1 cellular context compared by ENCODE assay signal in the genomic region with DNA sequence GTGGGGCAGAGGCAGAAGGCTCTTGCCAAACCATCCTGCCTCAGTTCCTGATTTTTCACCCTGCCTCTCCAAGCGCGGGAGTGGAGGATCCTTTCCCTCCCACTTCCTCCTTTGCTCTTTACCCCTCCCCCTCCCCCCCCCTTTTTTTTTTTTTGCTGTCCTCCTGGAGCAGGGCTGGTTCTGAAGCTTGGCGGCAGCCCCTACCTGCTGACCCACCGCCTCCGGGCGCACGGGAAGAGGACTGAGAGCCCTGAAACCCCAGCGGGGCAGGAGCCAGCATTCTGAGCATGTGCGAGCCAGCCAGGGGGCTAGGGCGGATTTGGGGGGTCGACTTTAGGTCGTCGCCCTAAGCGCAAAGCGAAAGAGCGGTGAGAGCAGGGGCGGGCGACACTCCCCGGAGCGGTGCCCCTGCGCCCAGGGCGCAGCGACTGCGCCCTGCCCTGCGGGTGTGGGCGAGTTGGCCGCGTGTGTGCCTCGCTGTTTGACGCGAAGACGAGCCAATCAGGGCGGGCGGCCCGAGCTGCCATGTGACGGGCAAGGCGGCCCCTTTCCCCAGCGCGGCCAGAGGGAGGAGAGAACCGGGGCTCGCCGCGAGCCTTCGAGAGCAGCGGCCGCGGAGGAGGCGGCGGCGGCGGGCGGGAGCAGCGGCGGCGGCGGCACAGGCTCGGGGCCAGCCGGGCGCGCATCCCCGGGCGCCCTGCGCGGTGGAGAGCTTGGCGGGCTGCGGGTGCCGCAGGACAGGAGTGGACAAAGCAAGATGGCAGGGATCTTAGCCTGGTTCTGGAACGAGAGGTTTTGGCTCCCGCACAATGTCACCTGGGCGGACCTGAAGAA.
TF ChIP-seq lines count a peak whose summit lies in the region.

Gene CERS6, plus strand, starts transcription at position 581 of the 834 bp plus-strand sequence. Its CDS starts 177 bp downstream, at position 758.

TF ChIP-seq in K562, 482 proteins besides CTCF, POLR2A, EP300 and RAD21 (continued from another document and continues in another):
- TF ChIP-seq, protein P1, sequence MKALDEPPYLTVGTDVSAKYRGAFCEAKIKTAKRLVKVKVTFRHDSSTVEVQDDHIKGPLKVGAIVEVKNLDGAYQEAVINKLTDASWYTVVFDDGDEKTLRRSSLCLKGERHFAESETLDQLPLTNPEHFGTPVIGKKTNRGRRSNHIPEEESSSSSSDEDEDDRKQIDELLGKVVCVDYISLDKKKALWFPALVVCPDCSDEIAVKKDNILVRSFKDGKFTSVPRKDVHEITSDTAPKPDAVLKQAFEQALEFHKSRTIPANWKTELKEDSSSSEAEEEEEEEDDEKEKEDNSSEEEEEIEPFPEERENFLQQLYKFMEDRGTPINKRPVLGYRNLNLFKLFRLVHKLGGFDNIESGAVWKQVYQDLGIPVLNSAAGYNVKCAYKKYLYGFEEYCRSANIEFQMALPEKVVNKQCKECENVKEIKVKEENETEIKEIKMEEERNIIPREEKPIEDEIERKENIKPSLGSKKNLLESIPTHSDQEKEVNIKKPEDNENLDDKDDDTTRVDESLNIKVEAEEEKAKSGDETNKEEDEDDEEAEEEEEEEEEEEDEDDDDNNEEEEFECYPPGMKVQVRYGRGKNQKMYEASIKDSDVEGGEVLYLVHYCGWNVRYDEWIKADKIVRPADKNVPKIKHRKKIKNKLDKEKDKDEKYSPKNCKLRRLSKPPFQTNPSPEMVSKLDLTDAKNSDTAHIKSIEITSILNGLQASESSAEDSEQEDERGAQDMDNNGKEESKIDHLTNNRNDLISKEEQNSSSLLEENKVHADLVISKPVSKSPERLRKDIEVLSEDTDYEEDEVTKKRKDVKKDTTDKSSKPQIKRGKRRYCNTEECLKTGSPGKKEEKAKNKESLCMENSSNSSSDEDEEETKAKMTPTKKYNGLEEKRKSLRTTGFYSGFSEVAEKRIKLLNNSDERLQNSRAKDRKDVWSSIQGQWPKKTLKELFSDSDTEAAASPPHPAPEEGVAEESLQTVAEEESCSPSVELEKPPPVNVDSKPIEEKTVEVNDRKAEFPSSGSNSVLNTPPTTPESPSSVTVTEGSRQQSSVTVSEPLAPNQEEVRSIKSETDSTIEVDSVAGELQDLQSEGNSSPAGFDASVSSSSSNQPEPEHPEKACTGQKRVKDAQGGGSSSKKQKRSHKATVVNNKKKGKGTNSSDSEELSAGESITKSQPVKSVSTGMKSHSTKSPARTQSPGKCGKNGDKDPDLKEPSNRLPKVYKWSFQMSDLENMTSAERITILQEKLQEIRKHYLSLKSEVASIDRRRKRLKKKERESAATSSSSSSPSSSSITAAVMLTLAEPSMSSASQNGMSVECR (CRISPR knock-in tag; IDR thresholded peaks at IDR 0.05) = peak; percentile 84
- TF ChIP-seq ZKSCAN1 (IDR thresholded peaks at IDR 0.05; ENCODE audit: low read depth, low read length) = 0 out of 2 replicates have a peak, but pooled peaks have one; percentile 18
- TF ChIP-seq TBL1XR1 (IDR thresholded peaks at IDR 0.05; ENCODE audit: low read length in 2 of 2) = 0 out of 4 replicates have a peak, but pooled peaks of 1 of the 2 experiments have one; percentile 12
- peak; percentile 50; the same call in 1 of the 2 replicates for TF ChIP-seq BHLHE40 (IDR thresholded peaks at IDR 0.05; ENCODE audit: low read length)
- TF ChIP-seq ZNF583 (CRISPR knock-in tag; IDR thresholded peaks at IDR 0.05) = no peak
- TF ChIP-seq, protein P2, sequence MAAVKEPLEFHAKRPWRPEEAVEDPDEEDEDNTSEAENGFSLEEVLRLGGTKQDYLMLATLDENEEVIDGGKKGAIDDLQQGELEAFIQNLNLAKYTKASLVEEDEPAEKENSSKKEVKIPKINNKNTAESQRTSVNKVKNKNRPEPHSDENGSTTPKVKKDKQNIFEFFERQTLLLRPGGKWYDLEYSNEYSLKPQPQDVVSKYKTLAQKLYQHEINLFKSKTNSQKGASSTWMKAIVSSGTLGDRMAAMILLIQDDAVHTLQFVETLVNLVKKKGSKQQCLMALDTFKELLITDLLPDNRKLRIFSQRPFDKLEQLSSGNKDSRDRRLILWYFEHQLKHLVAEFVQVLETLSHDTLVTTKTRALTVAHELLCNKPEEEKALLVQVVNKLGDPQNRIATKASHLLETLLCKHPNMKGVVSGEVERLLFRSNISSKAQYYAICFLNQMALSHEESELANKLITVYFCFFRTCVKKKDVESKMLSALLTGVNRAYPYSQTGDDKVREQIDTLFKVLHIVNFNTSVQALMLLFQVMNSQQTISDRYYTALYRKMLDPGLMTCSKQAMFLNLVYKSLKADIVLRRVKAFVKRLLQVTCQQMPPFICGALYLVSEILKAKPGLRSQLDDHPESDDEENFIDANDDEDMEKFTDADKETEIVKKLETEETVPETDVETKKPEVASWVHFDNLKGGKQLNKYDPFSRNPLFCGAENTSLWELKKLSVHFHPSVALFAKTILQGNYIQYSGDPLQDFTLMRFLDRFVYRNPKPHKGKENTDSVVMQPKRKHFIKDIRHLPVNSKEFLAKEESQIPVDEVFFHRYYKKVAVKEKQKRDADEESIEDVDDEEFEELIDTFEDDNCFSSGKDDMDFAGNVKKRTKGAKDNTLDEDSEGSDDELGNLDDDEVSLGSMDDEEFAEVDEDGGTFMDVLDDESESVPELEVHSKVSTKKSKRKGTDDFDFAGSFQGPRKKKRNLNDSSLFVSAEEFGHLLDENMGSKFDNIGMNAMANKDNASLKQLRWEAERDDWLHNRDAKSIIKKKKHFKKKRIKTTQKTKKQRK (IDR thresholded peaks at IDR 0.05; ENCODE audit: borderline replicate concordance, low read depth, low read length) = no peak
- no peak for TF ChIP-seq NELFE (IDR thresholded peaks at IDR 0.05; ENCODE audit: insufficient read depth, insufficient read length)
- peak; percentile 36 for TF ChIP-seq FOS (IDR thresholded peaks at IDR 0.05; ENCODE audit: extremely low read depth, insufficient read length)
- TF ChIP-seq, protein P3, sequence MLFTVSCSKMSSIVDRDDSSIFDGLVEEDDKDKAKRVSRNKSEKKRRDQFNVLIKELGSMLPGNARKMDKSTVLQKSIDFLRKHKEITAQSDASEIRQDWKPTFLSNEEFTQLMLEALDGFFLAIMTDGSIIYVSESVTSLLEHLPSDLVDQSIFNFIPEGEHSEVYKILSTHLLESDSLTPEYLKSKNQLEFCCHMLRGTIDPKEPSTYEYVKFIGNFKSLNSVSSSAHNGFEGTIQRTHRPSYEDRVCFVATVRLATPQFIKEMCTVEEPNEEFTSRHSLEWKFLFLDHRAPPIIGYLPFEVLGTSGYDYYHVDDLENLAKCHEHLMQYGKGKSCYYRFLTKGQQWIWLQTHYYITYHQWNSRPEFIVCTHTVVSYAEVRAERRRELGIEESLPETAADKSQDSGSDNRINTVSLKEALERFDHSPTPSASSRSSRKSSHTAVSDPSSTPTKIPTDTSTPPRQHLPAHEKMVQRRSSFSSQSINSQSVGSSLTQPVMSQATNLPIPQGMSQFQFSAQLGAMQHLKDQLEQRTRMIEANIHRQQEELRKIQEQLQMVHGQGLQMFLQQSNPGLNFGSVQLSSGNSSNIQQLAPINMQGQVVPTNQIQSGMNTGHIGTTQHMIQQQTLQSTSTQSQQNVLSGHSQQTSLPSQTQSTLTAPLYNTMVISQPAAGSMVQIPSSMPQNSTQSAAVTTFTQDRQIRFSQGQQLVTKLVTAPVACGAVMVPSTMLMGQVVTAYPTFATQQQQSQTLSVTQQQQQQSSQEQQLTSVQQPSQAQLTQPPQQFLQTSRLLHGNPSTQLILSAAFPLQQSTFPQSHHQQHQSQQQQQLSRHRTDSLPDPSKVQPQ (CRISPR knock-in tag; IDR thresholded peaks at IDR 0.05; ENCODE audit: borderline replicate concordance) = no peak
- TF ChIP-seq TEAD4 (IDR thresholded peaks at IDR 0.05; ENCODE audit: low read length) = no peak
- peak; percentile 85; the same call in 1 of the 2 replicates for TF ChIP-seq TEAD4 (CRISPR knock-in tag; IDR thresholded peaks at IDR 0.05; ENCODE audit: borderline replicate concordance)
- TF ChIP-seq FOXM1 (IDR thresholded peaks at IDR 0.05; ENCODE audit: low read depth) = no peak
- no peak for TF ChIP-seq FOXM1 (CRISPR knock-in tag; IDR thresholded peaks at IDR 0.05; ENCODE audit: low read depth)
- TF ChIP-seq CBX8 (IDR thresholded peaks at IDR 0.05; ENCODE audit: borderline replicate concordance, extremely low read depth, low read depth, low read length, poor library complexity, severe bottlenecking) = no peak
- TF ChIP-seq ZNF324 (CRISPR knock-in tag; IDR thresholded peaks at IDR 0.05) = no peak
- TF ChIP-seq TFE3 (CRISPR knock-in tag; IDR thresholded peaks at IDR 0.05) = no peak
- TF ChIP-seq, protein P4, sequence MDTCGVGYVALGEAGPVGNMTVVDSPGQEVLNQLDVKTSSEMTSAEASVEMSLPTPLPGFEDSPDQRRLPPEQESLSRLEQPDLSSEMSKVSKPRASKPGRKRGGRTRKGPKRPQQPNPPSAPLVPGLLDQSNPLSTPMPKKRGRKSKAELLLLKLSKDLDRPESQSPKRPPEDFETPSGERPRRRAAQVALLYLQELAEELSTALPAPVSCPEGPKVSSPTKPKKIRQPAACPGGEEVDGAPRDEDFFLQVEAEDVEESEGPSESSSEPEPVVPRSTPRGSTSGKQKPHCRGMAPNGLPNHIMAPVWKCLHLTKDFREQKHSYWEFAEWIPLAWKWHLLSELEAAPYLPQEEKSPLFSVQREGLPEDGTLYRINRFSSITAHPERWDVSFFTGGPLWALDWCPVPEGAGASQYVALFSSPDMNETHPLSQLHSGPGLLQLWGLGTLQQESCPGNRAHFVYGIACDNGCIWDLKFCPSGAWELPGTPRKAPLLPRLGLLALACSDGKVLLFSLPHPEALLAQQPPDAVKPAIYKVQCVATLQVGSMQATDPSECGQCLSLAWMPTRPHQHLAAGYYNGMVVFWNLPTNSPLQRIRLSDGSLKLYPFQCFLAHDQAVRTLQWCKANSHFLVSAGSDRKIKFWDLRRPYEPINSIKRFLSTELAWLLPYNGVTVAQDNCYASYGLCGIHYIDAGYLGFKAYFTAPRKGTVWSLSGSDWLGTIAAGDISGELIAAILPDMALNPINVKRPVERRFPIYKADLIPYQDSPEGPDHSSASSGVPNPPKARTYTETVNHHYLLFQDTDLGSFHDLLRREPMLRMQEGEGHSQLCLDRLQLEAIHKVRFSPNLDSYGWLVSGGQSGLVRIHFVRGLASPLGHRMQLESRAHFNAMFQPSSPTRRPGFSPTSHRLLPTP (IDR thresholded peaks at IDR 0.05; ENCODE audit: borderline replicate concordance, extremely low read depth, insufficient read length) = no peak
- TF ChIP-seq, protein P5, sequence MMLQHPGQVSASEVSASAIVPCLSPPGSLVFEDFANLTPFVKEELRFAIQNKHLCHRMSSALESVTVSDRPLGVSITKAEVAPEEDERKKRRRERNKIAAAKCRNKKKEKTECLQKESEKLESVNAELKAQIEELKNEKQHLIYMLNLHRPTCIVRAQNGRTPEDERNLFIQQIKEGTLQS (IDR thresholded peaks at IDR 0.05) = no peak
- TF ChIP-seq, protein P5 (CRISPR knock-in tag; conservative IDR thresholded peaks at IDR 0.05) = no peak
- TF ChIP-seq ZNF764 (CRISPR knock-in tag; IDR thresholded peaks at IDR 0.05; ENCODE audit: low read depth) = no peak
- no peak for TF ChIP-seq HNRNPH1 (optimal IDR thresholded peaks at IDR 0.05; ENCODE audit: low read depth, low read length)
- TF ChIP-seq KLF13 (tag; IDR thresholded peaks at IDR 0.05; ENCODE audit: borderline replicate concordance, low read depth) = peak; percentile 69; the same call in 1 of the 2 replicates
- no peak for TF ChIP-seq FOXK2 (conservative IDR thresholded peaks at IDR 0.05 in 1 of 2, IDR thresholded peaks at IDR 0.05 in 1 of 2; ENCODE audit: low read depth in 2 of 2)
- no peak for TF ChIP-seq LEF1 (IDR thresholded peaks at IDR 0.05)
- TF ChIP-seq SMARCA5 (IDR thresholded peaks at IDR 0.05) = no peak
- no peak for TF ChIP-seq FUS (optimal IDR thresholded peaks at IDR 0.05; ENCODE audit: low read depth, low read length)
- no peak for TF ChIP-seq ZNF197 (CRISPR knock-in tag; IDR thresholded peaks at IDR 0.05; ENCODE audit: low read depth)
- peak; percentile 99 for TF ChIP-seq L3MBTL2 (IDR thresholded peaks at IDR 0.05)
- peak in 1 of 2 experiments; percentile 94; a peak in 2 of 4 replicates for TF ChIP-seq FOXA3 (CRISPR knock-in tag; conservative IDR thresholded peaks at IDR 0.05 in 1 of 2, IDR thresholded peaks at IDR 0.05 in 1 of 2)
- TF ChIP-seq, protein P6, sequence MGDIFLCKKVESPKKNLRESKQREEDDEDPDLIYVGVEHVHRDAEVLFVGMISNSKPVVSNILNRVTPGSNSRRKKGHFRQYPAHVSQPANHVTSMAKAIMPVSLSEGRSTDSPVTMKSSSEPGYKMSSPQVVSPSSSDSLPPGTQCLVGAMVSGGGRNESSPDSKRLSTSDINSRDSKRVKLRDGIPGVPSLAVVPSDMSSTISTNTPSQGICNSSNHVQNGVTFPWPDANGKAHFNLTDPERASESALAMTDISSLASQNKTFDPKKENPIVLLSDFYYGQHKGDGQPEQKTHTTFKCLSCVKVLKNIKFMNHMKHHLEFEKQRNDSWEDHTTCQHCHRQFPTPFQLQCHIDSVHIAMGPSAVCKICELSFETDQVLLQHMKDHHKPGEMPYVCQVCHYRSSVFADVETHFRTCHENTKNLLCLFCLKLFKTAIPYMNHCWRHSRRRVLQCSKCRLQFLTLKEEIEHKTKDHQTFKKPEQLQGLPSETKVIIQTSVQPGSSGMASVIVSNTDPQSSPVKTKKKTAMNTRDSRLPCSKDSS (IDR thresholded peaks at IDR 0.05; ENCODE audit: low read depth, partially characterized antibody) = no peak
- TF ChIP-seq, protein P7, sequence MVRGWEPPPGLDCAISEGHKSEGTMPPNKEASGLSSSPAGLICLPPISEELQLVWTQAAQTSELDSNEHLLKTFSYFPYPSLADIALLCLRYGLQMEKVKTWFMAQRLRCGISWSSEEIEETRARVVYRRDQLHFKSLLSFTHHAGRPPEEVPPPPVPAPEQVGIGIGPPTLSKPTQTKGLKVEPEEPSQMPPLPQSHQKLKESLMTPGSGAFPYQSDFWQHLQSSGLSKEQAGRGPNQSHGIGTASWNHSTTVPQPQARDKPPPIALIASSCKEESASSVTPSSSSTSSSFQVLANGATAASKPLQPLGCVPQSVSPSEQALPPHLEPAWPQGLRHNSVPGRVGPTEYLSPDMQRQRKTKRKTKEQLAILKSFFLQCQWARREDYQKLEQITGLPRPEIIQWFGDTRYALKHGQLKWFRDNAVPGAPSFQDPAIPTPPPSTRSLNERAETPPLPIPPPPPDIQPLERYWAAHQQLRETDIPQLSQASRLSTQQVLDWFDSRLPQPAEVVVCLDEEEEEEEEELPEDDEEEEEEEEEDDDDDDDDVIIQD (CRISPR knock-in tag; IDR thresholded peaks at IDR 0.05) = no peak
- TF ChIP-seq ZNF143 (CRISPR knock-in tag; IDR thresholded peaks at IDR 0.05) = 0 out of 2 replicates have a peak, but pooled peaks have one; percentile 24
